ENCODE assay signal across 8 cellular contexts in genomic region chr2:241507430-241508239, GRCh38. TPM values are rescaled to one million over a fixed set of nuclear protein-coding genes. Genes with fewer than 3 reads are reported as not detected.
DNase-seq lines count a peak whose midpoint lies in the region; ATAC-seq, FAIRE-seq and TF ChIP-seq lines count a peak whose summit lies in the region.

No MANE protein-coding gene starts in this region.

- intact Hi-C loops in breast epithelium (cut with DNase I; ENCODE audit: low total_unique reads) = no loop called here
- intact Hi-C loops in kidney (cut with DNase I) = no loop called here

- no peaks in the 10 kb centered on the region for H3K9me3 ChIP-seq in BLaER1 treated with 17β-estradiol and CSF1 and Interleukin-3, amounts not matched to agents 10 nM and 100 nM (replicated peaks in 1 of 11)
- H3K9me3 ChIP-seq in SU-DHL-6 (ENCODE audit: insufficient read depth, low read length) (no peaks in the 10 kb centered on the region), breast epithelium (no peaks in the 10 kb centered on the region), kidney (ENCODE audit: control insufficient read depth in 1 of 2, low read length in 2 of 2) (no peaks in the 10 kb centered on the region)

- H3K27me3 ChIP-seq in BLaER1 treated with 17β-estradiol and CSF1 and Interleukin-3, amounts not matched to agents 10 nM and 100 nM = no peaks in the 10 kb centered on the region
- H3K27me3 ChIP-seq in SU-DHL-6 (ENCODE audit: low read length) = no peaks in the 10 kb centered on the region
- H3K27me3 ChIP-seq in breast epithelium = no peaks in the 10 kb centered on the region

- no peak for TF ChIP-seq POLR2A in breast epithelium (IDR thresholded peaks at IDR 0.05)

- peak overlapping the region; percentile 75 to 94 (median 87) for H3K9ac ChIP-seq in BLaER1 treated with 17β-estradiol and CSF1 and Interleukin-3, amounts not matched to agents 10 nM and 100 nM
- peak overlapping the region; percentile 77 for H3K9ac ChIP-seq in SU-DHL-6 (ENCODE audit: low read length)
- peak overlapping the region; percentile 34 to 64 for H3K9ac ChIP-seq in kidney (ENCODE audit: low read length in 2 of 2)

- no peaks in the 10 kb centered on the region for H3K9me2 ChIP-seq in SU-DHL-6 (replicated peaks; ENCODE audit: insufficient read depth, low read length)

- peak overlapping the region; percentile 95 for H2AFZ ChIP-seq in SU-DHL-6 (ENCODE audit: low read depth, low read length, severe bottlenecking)

- peaks cover 45 to 54% (median 50%) of the 10 kb centered on the region in 11 experiments for H4K20me1 ChIP-seq in BLaER1 treated with 17β-estradiol and CSF1 and Interleukin-3, amounts not matched to agents 10 nM and 100 nM
- no peaks in the 10 kb centered on the region for H4K20me1 ChIP-seq in SU-DHL-6 (ENCODE audit: low read depth, low read length)

- peaks cover 28 to 38% (median 34%) of the 10 kb centered on the region in 10 experiments for H3K4me1 ChIP-seq in BLaER1 treated with 17β-estradiol and CSF1 and Interleukin-3, amounts not matched to agents 10 nM and 100 nM
- H3K4me1 ChIP-seq in breast epithelium = peaks cover 3 to 16% of the 10 kb centered on the region in 2 donors
- peaks cover 4 to 17% of the 10 kb centered on the region in 2 donors for H3K4me1 ChIP-seq in kidney (ENCODE audit: control insufficient read depth in 1 of 2, insufficient read depth in 1 of 2, low read depth in 1 of 2, low read length in 2 of 2)

- no peak for DNase-seq in breast epithelium (ENCODE audit: low spot score in 2 of 2)
- DNase-seq in kidney = peak; percentile 92
- peak; percentile 32 for DNase-seq in stimulated activated CD4-positive, alpha-beta T cell treated with anti-CD3 and anti-CD28 coated beads, Interleukin-4, amount 100 ng/mL, for 1 hour
- DNase-seq in NCI-H2107 treated with DMSO at 0.1 percent for 48 hours (lab: John Stamatoyannopoulos, UW; ENCODE audit: unreplicated experiment) = no peak

- peaks cover 13% of the 10 kb centered on the region for H3K79me2 ChIP-seq in SU-DHL-6 (ENCODE audit: insufficient read depth, low read length)

- TF ChIP-seq CTCF in SU-DHL-6 (IDR thresholded peaks at IDR 0.05; ENCODE audit: insufficient read depth, low read length, poor library complexity, severe bottlenecking) = no peak
- no peak for TF ChIP-seq CTCF in breast epithelium (IDR thresholded peaks at IDR 0.05)
- TF ChIP-seq CTCF in kidney (IDR thresholded peaks at IDR 0.05; ENCODE audit: borderline replicate concordance, extremely low read depth, insufficient read depth) = no peak

- peaks cover 6 to 30% (median 22%) of the 10 kb centered on the region in 11 experiments; a peak in 21 of 22 replicates for H3K36me3 ChIP-seq in BLaER1 treated with 17β-estradiol and CSF1 and Interleukin-3, amounts not matched to agents 10 nM and 100 nM
- H3K36me3 ChIP-seq in SU-DHL-6 (ENCODE audit: low read length) (no peaks in the 10 kb centered on the region), breast epithelium (no peaks in the 10 kb centered on the region), kidney (ENCODE audit: control insufficient read depth in 1 of 2, insufficient read depth in 2 of 2, low read length in 2 of 2) (no peaks in the 10 kb centered on the region)

- peak overlapping the region; percentile 92 to 100 (median 98) for H3K4me2 ChIP-seq in BLaER1 treated with 17β-estradiol and CSF1 and Interleukin-3, amounts not matched to agents 10 nM and 100 nM
- H3K4me2 ChIP-seq in SU-DHL-6 (ENCODE audit: low read depth, low read length, poor library complexity, severe bottlenecking) = peak overlapping the region; percentile 84

- H3F3A ChIP-seq in SU-DHL-6 (ENCODE audit: insufficient read depth) = no peaks in the 10 kb centered on the region

- peak overlapping the region; percentile 59 to 90 (median 84) for H3K27ac ChIP-seq in BLaER1 treated with 17β-estradiol and CSF1 and Interleukin-3, amounts not matched to agents 10 nM and 100 nM
- no peak overlapping the region for H3K27ac ChIP-seq in SU-DHL-6 (ENCODE audit: low read depth, low read length)
- peak overlapping the region; percentile 85 to 89 for H3K27ac ChIP-seq in breast epithelium
- H3K27ac ChIP-seq in kidney (ENCODE audit: low read depth in 2 of 2, low read length in 2 of 2) = no peak overlapping the region

- ATAC-seq in GM19035 (IDR thresholded peaks at IDR 0.05; ENCODE audit: unreplicated experiment) (peak; percentile 19), HG03175 (IDR thresholded peaks at IDR 0.05; ENCODE audit: unreplicated experiment) (peak; percentile 26)

- H3K4me3 ChIP-seq in BLaER1 treated with 17β-estradiol and CSF1 and Interleukin-3, amounts not matched to agents 10 nM and 100 nM = peak overlapping the region; percentile 81 to 96 (median 91)
- H3K4me3 ChIP-seq in SU-DHL-6 (ENCODE audit: insufficient read depth, low read length, poor library complexity, severe bottlenecking) (peak overlapping the region; percentile 95), breast epithelium (peak overlapping the region; percentile 90 to 98 (median 90)), kidney (ENCODE audit: low read length in 2 of 2) (peak overlapping the region; percentile 66 to 84)

- no peak for FAIRE-seq in kidney (lab: Jason Lieb, UNC)

RNA-seq across cellular contexts. Expression of gene STK25, which starts 0.7 kb away (rescaled TPM):
- total RNA-seq in breast epithelium (100 to 1,000 TPM; 102 to 139 (median 126) TPM), kidney (151 TPM)
- 119 TPM for polyA plus RNA-seq in kidney (ENCODE audit: insufficient read depth, low read depth, low replicate concordance)

RNA-seq across cellular contexts. Expression of gene BOK, which starts 50.9 kb away (rescaled TPM):
- total RNA-seq in breast epithelium = 10 to 100 TPM; 32.2 to 77.6 (median 40.3) TPM
- 28.8 TPM for total RNA-seq in kidney
- polyA plus RNA-seq in kidney (ENCODE audit: insufficient read depth, low read depth, low replicate concordance) = 22.9 TPM

Comparison
In these comparisons a context has a peak if more than half of its experiments do, and no peak if none do; other contexts are left out.
1. H3K27ac ChIP-seq: peak in BLaER1 treated with 17β-estradiol and CSF1 and Interleukin-3, amounts not matched to agents 10 nM and 100 nM (11 of 11) and breast epithelium (2 of 2); none in SU-DHL-6 (single experiment) and kidney (0 of 2).
2. DNase-seq: peak in kidney (single experiment) and stimulated activated CD4-positive, alpha-beta T cell treated with anti-CD3 and anti-CD28 coated beads, Interleukin-4, amount 100 ng/mL, for 1 hour (single experiment); none in breast epithelium (0 of 2) and NCI-H2107 treated with DMSO at 0.1 percent for 48 hours (single experiment).
3. Peak in every context shown above with its lines, with median percentiles within 50 percentile points of each other: H3K4me3 ChIP-seq and H3K9ac ChIP-seq.